1 cellular context compared by ENCODE assay signal in genomic region chr14:24332094-24332983, GRCh38.
TF ChIP-seq lines count a peak whose summit lies in the region.

No MANE protein-coding gene starts in this region.

TF ChIP-seq in HCT116, 20 proteins besides CTCF, POLR2A, EP300 and RAD21:
- TF ChIP-seq TCF7L2 (IDR thresholded peaks at IDR 0.05; ENCODE audit: borderline replicate concordance, extremely low read depth, insufficient read depth, insufficient read length): no peak
TF ChIP-seq in HCT116: peak in this region for 0.
